In genomic region chr7:150428671-150429451, GRCh38 we compare ENCODE assay signal across 1 cellular context.
TF ChIP-seq lines count a peak whose summit lies in the region.

No MANE protein-coding gene starts in this region.

TF ChIP-seq in HEK293, 187 proteins besides CTCF, POLR2A, EP300 and RAD21 (continued from another document):
- no peak for TF ChIP-seq ZSCAN5A (tag by site-specific recombination; IDR thresholded peaks at IDR 0.05)
- TF ChIP-seq ZNF561 (tag by site-specific recombination; IDR thresholded peaks at IDR 0.05; ENCODE audit: borderline replicate concordance): 0 out of 2 replicates have a peak, but pooled peaks have one; percentile 32
- TF ChIP-seq TRIM28 (IDR thresholded peaks at IDR 0.05; ENCODE audit: borderline replicate concordance, low read length): no peak
- TF ChIP-seq EGR2 (tag by site-specific recombination; IDR thresholded peaks at IDR 0.05; ENCODE audit: low read depth): peak; percentile 84
- TF ChIP-seq ZNF571 (tag by site-specific recombination; IDR thresholded peaks at IDR 0.05): no peak
- no peak for TF ChIP-seq ZBTB1 (tag by site-specific recombination; IDR thresholded peaks at IDR 0.05)
- no peak for TF ChIP-seq ZBTB17 (tag by site-specific recombination; IDR thresholded peaks at IDR 0.05)
- TF ChIP-seq GLIS2 (tag by site-specific recombination; IDR thresholded peaks at IDR 0.05): no peak
- TF ChIP-seq YY2 (tag by site-specific recombination; IDR thresholded peaks at IDR 0.05): no peak
- peak; percentile 84 for TF ChIP-seq OSR2 (tag by site-specific recombination; IDR thresholded peaks at IDR 0.05)
- TF ChIP-seq ZNF2 (tag by site-specific recombination; IDR thresholded peaks at IDR 0.05): no peak
- no peak for TF ChIP-seq ZNF548 (tag by site-specific recombination; IDR thresholded peaks at IDR 0.05)
- no peak for TF ChIP-seq ZNF10 (tag by site-specific recombination; IDR thresholded peaks at IDR 0.05)
- no peak for TF ChIP-seq ZNF132 (tag by site-specific recombination; IDR thresholded peaks at IDR 0.05; ENCODE audit: borderline replicate concordance)
- no peak for TF ChIP-seq HOXD13 (CRISPR knock-in tag; IDR thresholded peaks at IDR 0.05; ENCODE audit: borderline replicate concordance)
- TF ChIP-seq ZNF544 (tag by site-specific recombination; IDR thresholded peaks at IDR 0.05): no peak
- peak; percentile 44; the same call in 1 of the 2 replicates for TF ChIP-seq ZBTB8A (tag by site-specific recombination; IDR thresholded peaks at IDR 0.05)
- no peak for TF ChIP-seq ZNF169 (tag by site-specific recombination; IDR thresholded peaks at IDR 0.05)
- no peak for TF ChIP-seq ZNF510 (tag by site-specific recombination; IDR thresholded peaks at IDR 0.05; ENCODE audit: insufficient replicate concordance)
- TF ChIP-seq PRDM4 (tag by site-specific recombination; IDR thresholded peaks at IDR 0.05): no peak
- peak; percentile 98 for TF ChIP-seq ZIC2 (tag by site-specific recombination; IDR thresholded peaks at IDR 0.05)
- no peak for TF ChIP-seq ZEB2 (tag by site-specific recombination; IDR thresholded peaks at IDR 0.05)
- TF ChIP-seq ZNF830 (tag by site-specific recombination; IDR thresholded peaks at IDR 0.05; ENCODE audit: low read depth): no peak
- no peak for TF ChIP-seq YY1 (tag by site-specific recombination; IDR thresholded peaks at IDR 0.05)
- TF ChIP-seq REPIN1 (tag by site-specific recombination; IDR thresholded peaks at IDR 0.05; ENCODE audit: low read depth): no peak
- TF ChIP-seq ZNF529 (tag by site-specific recombination; IDR thresholded peaks at IDR 0.05; ENCODE audit: insufficient replicate concordance): no peak
- TF ChIP-seq ZNF768 (tag by site-specific recombination; IDR thresholded peaks at IDR 0.05): no peak
- TF ChIP-seq ZNF624 (tag by site-specific recombination; IDR thresholded peaks at IDR 0.05): no peak
- TF ChIP-seq ZNF16 (tag by site-specific recombination; IDR thresholded peaks at IDR 0.05; ENCODE audit: low read depth): no peak
- 0 out of 2 replicates have a peak, but pooled peaks have one; percentile 17 for TF ChIP-seq ZSCAN30 (tag by site-specific recombination; IDR thresholded peaks at IDR 0.05)
- no peak for TF ChIP-seq KLF7 (tag by site-specific recombination; IDR thresholded peaks at IDR 0.05; ENCODE audit: borderline replicate concordance)
- no peak for TF ChIP-seq KLF1 (tag by site-specific recombination; IDR thresholded peaks at IDR 0.05)
- no peak for TF ChIP-seq ZNF473 (tag by site-specific recombination; IDR thresholded peaks at IDR 0.05)
